Comparison of ENCODE assay signal across 8 cellular contexts in the genomic region with DNA sequence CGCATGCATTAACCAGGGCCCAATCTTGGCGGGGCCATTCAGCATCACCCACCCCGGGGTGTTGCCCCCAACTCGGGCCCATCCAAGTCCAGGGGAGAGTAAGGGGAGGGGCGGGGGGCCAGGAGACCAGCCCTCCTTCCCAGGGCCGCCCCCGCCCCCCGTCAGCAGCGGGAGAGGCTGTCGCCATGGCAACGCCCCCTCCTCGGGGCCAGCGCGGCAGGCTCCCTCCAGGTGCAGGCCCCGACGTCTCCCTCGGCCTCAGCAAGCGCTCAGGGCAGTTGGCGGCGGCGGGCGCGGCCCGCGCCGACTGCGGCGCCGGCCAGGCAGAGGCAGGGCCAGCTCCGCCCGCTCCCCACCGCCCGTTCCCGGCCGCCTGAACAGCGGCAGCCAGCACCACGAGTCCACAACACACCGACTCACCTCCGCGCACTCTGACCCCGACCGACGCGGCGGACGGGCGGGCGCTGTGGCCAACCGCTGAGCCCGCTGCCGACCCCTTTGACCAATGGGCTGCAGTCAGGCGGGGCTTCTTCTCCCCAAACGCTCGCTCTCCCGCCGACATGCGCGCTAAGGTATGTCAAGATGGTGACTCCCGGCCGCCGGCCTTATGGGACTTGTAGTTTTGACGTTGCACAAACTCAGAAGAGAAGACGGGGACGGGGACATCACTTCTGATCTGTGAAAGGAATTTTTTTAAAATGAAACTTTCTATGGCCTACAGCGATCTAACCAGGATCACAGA. TPM values are rescaled to one million over a fixed set of nuclear protein-coding genes. Genes with fewer than 3 reads are reported as not detected.
DNase-seq lines count a peak whose midpoint lies in the region; ATAC-seq, FAIRE-seq and TF ChIP-seq lines count a peak whose summit lies in the region.

A gene with protein sequence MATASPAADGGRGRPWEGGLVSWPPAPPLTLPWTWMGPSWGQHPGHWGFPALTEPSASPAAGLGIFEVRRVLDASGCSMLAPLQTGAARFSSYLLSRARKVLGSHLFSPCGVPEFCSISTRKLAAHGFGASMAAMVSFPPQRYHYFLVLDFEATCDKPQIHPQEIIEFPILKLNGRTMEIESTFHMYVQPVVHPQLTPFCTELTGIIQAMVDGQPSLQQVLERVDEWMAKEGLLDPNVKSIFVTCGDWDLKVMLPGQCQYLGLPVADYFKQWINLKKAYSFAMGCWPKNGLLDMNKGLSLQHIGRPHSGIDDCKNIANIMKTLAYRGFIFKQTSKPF (minus strand): TSS at position 418 of the 742 bp plus-strand sequence. CDS start 231 bp downstream, at position 187.

- peak within 1 kb of the TSS; percentile 80 for H3K9ac ChIP-seq in Loucy (ENCODE audit: low read depth, low read length, poor library complexity, severe bottlenecking)

- DNase-seq in EL (peak; percentile 97), H54 (ENCODE audit: insufficient read length, low spot score) (peak; percentile 97), fibroblast of peridontal ligament (ENCODE audit: extremely low read depth) (peak; percentile 95), natural killer cell (peak; percentile 95)
- DNase-seq in activated T-helper 9 cell treated with anti-CD3 and anti-CD28 coated beads, Interleukin-2, amount 50 U/mL, for 16 hours (ENCODE audit: low read depth): peak; percentile 94
- DNase-seq in stimulated activated naive CD4-positive, alpha-beta T cell treated with Interleukin-2 at 50 U/mL for 16 hours (lab: John Stamatoyannopoulos, UW): peak; percentile 98

- H3K4me3 ChIP-seq in Loucy (ENCODE audit: low read length, poor library complexity, severe bottlenecking): peak within 1 kb of the TSS; percentile 89

- ATAC-seq in natural killer cell: peak; percentile 99

- H3K79me2 ChIP-seq in Loucy (ENCODE audit: insufficient read depth, low read length): peaks cover 30% of the 10 kb centered on the region

- FAIRE-seq in H54 (lab: Jason Lieb, UNC): peak; percentile 43

- H3K27me3 ChIP-seq in Loucy (ENCODE audit: insufficient read depth, low read length, poor library complexity, severe bottlenecking): no peaks in the 10 kb centered on the region

- TF ChIP-seq CTCF in Loucy (conservative IDR thresholded peaks at IDR 0.05; ENCODE audit: low read length) (no peak), natural killer cell (IDR thresholded peaks at IDR 0.05) (no peak)

- no peaks in the 10 kb centered on the region for H3K9me3 Mint-ChIP-seq in natural killer cell

- peaks cover 30% of the 10 kb centered on the region for H3K4me1 ChIP-seq in Loucy (ENCODE audit: insufficient read depth, low read length, poor library complexity, severe bottlenecking)

- peak within 1 kb of the TSS; percentile 87 to 88 for H3K27ac Mint-ChIP-seq in natural killer cell

- H4K20me1 ChIP-seq in Loucy (ENCODE audit: insufficient read depth, low read length, poor library complexity, severe bottlenecking): peaks cover 10% of the 10 kb centered on the region

- H3K4me3 Mint-ChIP-seq in natural killer cell: peak within 1 kb of the TSS; percentile 96

- H3K4me1 Mint-ChIP-seq in natural killer cell: peaks cover 25 to 40% of the 10 kb centered on the region in 2 donors

- H2AFZ ChIP-seq in Loucy (ENCODE audit: low read length): peak within 1 kb of the TSS; percentile 100

- TF ChIP-seq POLR2A in H54 (IDR thresholded peaks at IDR 0.05; ENCODE audit: low read depth, low read length): peak; percentile 69
- TF ChIP-seq POLR2A in Raji (IDR thresholded peaks at IDR 0.05; ENCODE audit: insufficient read depth, low read depth, low read length): peak; percentile 69

- no peaks in the 10 kb centered on the region for H3K9me3 ChIP-seq in Loucy (ENCODE audit: insufficient read depth, low read depth, low read length)

- no peaks in the 10 kb centered on the region for H3K9me2 ChIP-seq in Loucy (replicated peaks; ENCODE audit: low read depth, low read length)

- H3K4me2 ChIP-seq in Loucy (ENCODE audit: low read depth, low read length, poor library complexity, severe bottlenecking): peak within 1 kb of the TSS; percentile 88

- no peaks in the 10 kb centered on the region for H3F3A ChIP-seq in Loucy (ENCODE audit: low read depth)

- H3K36me3 Mint-ChIP-seq in natural killer cell: no peaks in the 10 kb centered on the region

- no peaks in the 10 kb centered on the region for H3K36me3 ChIP-seq in Loucy (ENCODE audit: insufficient read depth, low read length)

- H3K27me3 Mint-ChIP-seq in natural killer cell (ENCODE audit: low read depth in 2 of 2): no peaks in the 10 kb centered on the region

- intact Hi-C loops in natural killer cell (cut with micrococcal nuclease): no loop called here

RNA-seq across cellular contexts. Expression of the gene that starts here (rescaled TPM):
- total RNA-seq in natural killer cell: 10 to 100 TPM; 28.3 to 35.3 (median 30.4) TPM

Comparison
In these comparisons a context has a peak if more than half of its experiments do, and no peak if none do; other contexts are left out.
1. Peak in every context shown above with its lines: DNase-seq, ATAC-seq and H3K4me3 ChIP-seq.